In the genomic region with DNA sequence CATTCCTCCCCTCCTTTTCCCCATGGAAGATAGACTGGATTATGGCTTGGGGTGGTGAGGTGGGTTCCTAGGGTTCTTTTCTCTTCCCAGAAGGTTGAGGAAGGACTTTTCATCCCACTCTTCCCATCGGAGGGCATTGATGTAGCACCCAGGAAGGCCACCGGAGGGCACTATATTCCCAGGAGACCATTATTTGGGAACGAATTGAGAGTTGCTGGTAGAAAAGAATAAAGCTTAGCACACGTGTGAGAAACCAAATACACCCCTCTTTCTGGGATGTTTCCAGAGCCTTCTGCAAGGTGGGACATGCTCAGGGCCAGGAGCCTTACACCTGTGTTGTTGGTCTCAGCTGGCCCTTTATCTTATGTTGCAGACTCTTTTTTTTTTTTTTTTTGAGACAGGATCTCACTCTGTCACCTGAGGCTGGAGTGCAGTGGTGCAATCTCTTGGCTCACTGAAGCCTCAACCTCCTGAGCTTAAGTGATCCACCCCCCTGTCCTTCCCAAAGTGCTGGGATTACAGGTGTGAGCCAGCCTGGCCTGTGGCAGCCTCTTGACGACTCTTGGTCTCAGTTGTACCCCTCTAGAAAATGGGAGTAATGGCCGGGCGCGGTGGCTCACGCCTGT, we compare ENCODE assay signal across 9 cellular contexts. TPM values are rescaled to one million over a fixed set of nuclear protein-coding genes. Genes with fewer than 3 reads are reported as not detected.
DNase-seq lines count a peak whose midpoint lies in the region; ATAC-seq, FAIRE-seq and TF ChIP-seq lines count a peak whose summit lies in the region.
"Had no signal": no experiment of that assay in that cellular context is flagged by ENCODE, and none has a peak within 500 bp of the region (broad histone marks: within the 10 kb centered on the region; RNA-seq: fewer than 3 reads in every experiment).

No MANE protein-coding gene starts in this region.

- 51% methylated on average over 9 of the region's 9 CpGs for WGBS in right cardiac atrium

- no peaks in the 10 kb centered on the region for H3K36me3 ChIP-seq in CD4-positive, alpha-beta memory T cell (ENCODE audit: insufficient read depth, low read length)

- H3K9me3 ChIP-seq in CD4-positive, alpha-beta memory T cell (ENCODE audit: control insufficient read depth in 1 of 2, low read length in 2 of 2) = no peaks in the 10 kb centered on the region
- H3K9me3 ChIP-seq in right cardiac atrium (ENCODE audit: control insufficient read depth, low read length) = no peaks in the 10 kb centered on the region

- peak; percentile 42 to 57 for ATAC-seq in right cardiac atrium
- peak; percentile 46 for ATAC-seq in sciatic nerve
- ATAC-seq in GM21737 (IDR thresholded peaks at IDR 0.05; ENCODE audit: unreplicated experiment) = no peak
- no peak for ATAC-seq in GM21825 (IDR thresholded peaks at IDR 0.05; ENCODE audit: unreplicated experiment)
- ATAC-seq: T-cell had no signal

- peaks cover 0 to under 1% (median 0%) of the 10 kb centered on the region in 8 donors for H3K9me3 Mint-ChIP-seq in CD4-positive, alpha-beta memory T cell
- H3K9me3 Mint-ChIP-seq: T-cell had no signal

- H3K4me1 ChIP-seq in CD4-positive, alpha-beta memory T cell (ENCODE audit: insufficient read depth, low read length) = no peaks in the 10 kb centered on the region
- H3K4me1 ChIP-seq in right cardiac atrium (ENCODE audit: control insufficient read depth, insufficient read depth, low read length) = no peaks in the 10 kb centered on the region

- no peak overlapping the region for H3K27ac ChIP-seq in CD4-positive, alpha-beta memory T cell (ENCODE audit: low read depth, low read length)
- no peak overlapping the region for H3K27ac ChIP-seq in right cardiac atrium (ENCODE audit: low read length)

- H3K36me3 Mint-ChIP-seq in CD4-positive, alpha-beta memory T cell = no peaks in the 10 kb centered on the region
- H3K36me3 Mint-ChIP-seq: T-cell had no signal

- no peak overlapping the region for H3K27ac Mint-ChIP-seq in CD4-positive, alpha-beta memory T cell
- H3K27ac Mint-ChIP-seq: T-cell had no signal

- TF ChIP-seq POLR2A in H54 (IDR thresholded peaks at IDR 0.05; ENCODE audit: low read depth, low read length) = no peak

- no peak overlapping the region for H3K4me3 Mint-ChIP-seq in CD4-positive, alpha-beta memory T cell
- H3K4me3 Mint-ChIP-seq: T-cell had no signal

- no peak overlapping the region for H3K4me3 ChIP-seq in CD4-positive, alpha-beta memory T cell (ENCODE audit: low read length in 2 of 2)
- H3K4me3 ChIP-seq in right cardiac atrium (ENCODE audit: low read length) = no peak overlapping the region

- intact Hi-C loops in CD4-positive, alpha-beta memory T cell (cut with micrococcal nuclease) = loop anchor here (5.0 kb wide), 1 partner anchor 363 kb away; a partner anchor contains a TSS
- intact Hi-C loops in right cardiac atrium (cut with DNase I) (no loop called here), sciatic nerve (cut with DNase I) (no loop called here)

- FAIRE-seq in H54 (lab: Jason Lieb, UNC) = peak; percentile 36

- CTCF ChIA-PET in CD4-positive, alpha-beta memory T cell (lab: Charles Lee; ENCODE audit: partially characterized antibody) = interaction anchor here (0.7 to 3.4 kb wide), 7 partner anchors 12 to 462 kb away, joined by 3 to 18 read pairs (median 3); a partner anchor contains a TSS

- H3K27me3 Mint-ChIP-seq in CD4-positive, alpha-beta memory T cell = peaks cover 0 to 2% of the 10 kb centered on the region in 2 donors

- peak in 3 of 5 donors; percentile 5 to 9 (median 9) for DNase-seq in CD4-positive, alpha-beta memory T cell
- peak; percentile 75 for DNase-seq in H54 (ENCODE audit: insufficient read length, low spot score)
- DNase-seq in NCI-H526 (lab: John Stamatoyannopoulos, UW) = peak; percentile 65 to 79
- peak in 34 of 56 donors; percentile 3 to 76 (median 19) for DNase-seq in amygdala (lab: John Stamatoyannopoulos, UW)
- peak; percentile 40 to 79 (median 71) for DNase-seq in right cardiac atrium
- no peak for DNase-seq in sciatic nerve (ENCODE audit: low spot score)

- H3K4me1 Mint-ChIP-seq in CD4-positive, alpha-beta memory T cell = no peaks in the 10 kb centered on the region
- H3K4me1 Mint-ChIP-seq: T-cell had no signal

- POLR2A ChIA-PET in CD4-positive, alpha-beta memory T cell (lab: Charles Lee; ENCODE audit: partially characterized antibody) = no interaction called here

- H3K27me3 ChIP-seq in CD4-positive, alpha-beta memory T cell (ENCODE audit: insufficient read depth, low read length) = no peaks in the 10 kb centered on the region
- no peaks in the 10 kb centered on the region for H3K27me3 ChIP-seq in right cardiac atrium (ENCODE audit: control insufficient read depth, insufficient read depth)

RNA-seq across cellular contexts. Expression of a gene that starts 6.3 kb away (rescaled TPM):
- not detected for total RNA-seq in CD4-positive, alpha-beta memory T cell
- under 1 TPM in 1 of 2 donors, not detected in 1; 0.09 TPM for polyA plus RNA-seq in CD4-positive, alpha-beta memory T cell
- total RNA-seq in right cardiac atrium (1 to 10 TPM in 1 of 4 donors, under 1 TPM in 3; 0.71 to 1.0 (median 0.87) TPM), sciatic nerve (0.58 TPM)
- 0.86 TPM for polyA plus RNA-seq in right cardiac atrium

RNA-seq across cellular contexts. Expression of a gene that starts 28.7 kb away (rescaled TPM):
- total RNA-seq in CD4-positive, alpha-beta memory T cell = not detected
- polyA plus RNA-seq in CD4-positive, alpha-beta memory T cell = not detected
- total RNA-seq in right cardiac atrium (1 to 10 TPM in 1 of 4 donors, under 1 TPM in 3; 0.50 to 2.1 (median 0.73) TPM), sciatic nerve (2.0 TPM)
- 1.8 TPM for polyA plus RNA-seq in right cardiac atrium
- total RNA-seq: T-cell had no signal

RNA-seq across cellular contexts. Expression of a gene that starts 46.3 kb away (rescaled TPM):
- total RNA-seq in CD4-positive, alpha-beta memory T cell = 10 to 100 TPM; 49.4 to 58.6 TPM
- polyA plus RNA-seq in CD4-positive, alpha-beta memory T cell = 1 to 10 TPM; 2.7 to 6.7 TPM
- total RNA-seq in right cardiac atrium = 10 to 100 TPM; 11.4 to 18.5 (median 15.0) TPM
- polyA plus RNA-seq in right cardiac atrium = 5.6 TPM
- 14.2 TPM for total RNA-seq in sciatic nerve

Comparison
In these comparisons a context has a peak if more than half of its experiments do, and no peak if none do; other contexts are left out.
1. ATAC-seq: peak in right cardiac atrium (2 of 2) and sciatic nerve (single experiment); none in GM21737 (single experiment) and GM21825 (single experiment).